Comparison of ENCODE assay signal across 14 cellular contexts in the genomic region with DNA sequence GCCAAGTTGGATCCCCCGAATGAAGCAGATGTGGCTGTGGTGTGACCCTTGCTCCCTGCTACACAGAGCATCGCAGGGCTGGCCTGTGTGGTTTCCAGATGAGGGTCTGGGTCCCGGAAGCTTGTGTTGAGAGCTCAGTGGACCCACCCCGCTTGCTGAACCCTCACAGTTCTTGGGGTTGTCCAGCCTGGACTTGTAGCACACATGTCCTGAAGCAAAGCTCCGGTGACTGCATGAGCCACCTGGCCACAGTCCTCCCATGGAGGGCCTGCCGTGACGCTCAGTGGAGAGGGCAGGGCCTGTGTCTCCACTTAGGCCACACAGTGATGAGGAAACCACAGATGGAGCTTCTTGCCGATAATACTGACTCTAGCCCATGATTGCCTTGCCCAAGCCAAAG.
DNase-seq lines count a peak whose midpoint lies in the region; ATAC-seq, FAIRE-seq and TF ChIP-seq lines count a peak whose summit lies in the region.
"Had no signal": no experiment of that assay in that cellular context is flagged by ENCODE, and none has a peak within 500 bp of the region (broad histone marks: within the 10 kb centered on the region; RNA-seq: fewer than 3 reads in every experiment).

No MANE protein-coding gene starts in this region.

- H3K9me3 Mint-ChIP-seq in activated T-cell treated with anti-CD3 and anti-CD28 coated beads, Interleukin-2, amount 50 U/mL, for 24 hours: no peaks in the 10 kb centered on the region
- H3K9me3 Mint-ChIP-seq in activated T-helper 17 cell treated with anti-CD3 and anti-CD28 coated beads, Interleukin-2, amount 50 U/mL, for 72 hours: no peaks in the 10 kb centered on the region
- no peaks in the 10 kb centered on the region for H3K9me3 Mint-ChIP-seq in memory B cell

- H3K27ac Mint-ChIP-seq in activated T-cell treated with anti-CD3 and anti-CD28 coated beads, Interleukin-2, amount 50 U/mL, for 24 hours: peak overlapping the region; percentile 92
- H3K27ac Mint-ChIP-seq in activated T-helper 17 cell treated with anti-CD3 and anti-CD28 coated beads, Interleukin-2, amount 50 U/mL, for 72 hours: peak overlapping the region; percentile 73
- H3K27ac Mint-ChIP-seq in memory B cell: peak overlapping the region; percentile 80

- H3K36me3 ChIP-seq in suprapubic skin (peaks cover 54% of the 10 kb centered on the region), SJCRH30 (peaks cover 61% of the 10 kb centered on the region)

- H3K4me1 ChIP-seq in suprapubic skin (peaks cover 49% of the 10 kb centered on the region), SJCRH30 (no peaks in the 10 kb centered on the region)

- no peaks in the 10 kb centered on the region for H3K9me3 ChIP-seq in suprapubic skin
- H3K9me3 ChIP-seq in SJCRH30 (replicated peaks): no peaks in the 10 kb centered on the region

- no peak for DNase-seq in activated T-cell treated with anti-CD3 and anti-CD28 coated beads, Interleukin-2, amount 50 U/mL, for 24 hours
- no peak for DNase-seq in activated T-cell treated with anti-CD3 and anti-CD28 coated beads for 4 hours
- no peak for DNase-seq in memory B cell (ENCODE audit: low spot score in 2 of 2)
- DNase-seq in suprapubic skin (ENCODE audit: low spot score in 2 of 2): peak; percentile 56 to 67
- DNase-seq in NOMO-1 treated with dmso at 0.1 percent for 144 hours (lab: John Stamatoyannopoulos, UW; ENCODE audit: unreplicated experiment): no peak
- DNase-seq in SJCRH30: no peak
- DNase-seq in H54 (ENCODE audit: insufficient read length, low spot score): no peak
- DNase-seq: IMR-90; NCI-H2081; occipital lobe; stimulated activated CD4-positive, alpha-beta T cell treated with anti-CD3 and anti-CD28 coated beads, Interleukin-4, amount 100 ng/mL, for 1 hour had no signal

- H3K4me1 Mint-ChIP-seq in activated T-cell treated with anti-CD3 and anti-CD28 coated beads, Interleukin-2, amount 50 U/mL, for 24 hours (ENCODE audit: low read depth): peaks cover 85% of the 10 kb centered on the region
- peaks cover 44% of the 10 kb centered on the region for H3K4me1 Mint-ChIP-seq in activated T-helper 17 cell treated with anti-CD3 and anti-CD28 coated beads, Interleukin-2, amount 50 U/mL, for 72 hours
- peaks cover 25% of the 10 kb centered on the region for H3K4me1 Mint-ChIP-seq in memory B cell

- H3K27me3 ChIP-seq in suprapubic skin (no peaks in the 10 kb centered on the region), SJCRH30 (no peaks in the 10 kb centered on the region)

- no peaks in the 10 kb centered on the region for H3K27me3 Mint-ChIP-seq in activated T-cell treated with anti-CD3 and anti-CD28 coated beads, Interleukin-2, amount 50 U/mL, for 24 hours
- H3K27me3 Mint-ChIP-seq in activated T-helper 17 cell treated with anti-CD3 and anti-CD28 coated beads, Interleukin-2, amount 50 U/mL, for 72 hours: no peaks in the 10 kb centered on the region
- H3K27me3 Mint-ChIP-seq in memory B cell: no peaks in the 10 kb centered on the region

- whole genome bisulfite sequencing in suprapubic skin: 74% methylated on average over 4 of the region's 8 CpGs

- H3K36me3 Mint-ChIP-seq in activated T-cell treated with anti-CD3 and anti-CD28 coated beads, Interleukin-2, amount 50 U/mL, for 24 hours (ENCODE audit: low read depth): peaks cover 69% of the 10 kb centered on the region
- H3K36me3 Mint-ChIP-seq in activated T-helper 17 cell treated with anti-CD3 and anti-CD28 coated beads, Interleukin-2, amount 50 U/mL, for 72 hours (ENCODE audit: low read depth): peaks cover 7% of the 10 kb centered on the region
- H3K36me3 Mint-ChIP-seq in memory B cell: peaks cover 30% of the 10 kb centered on the region

- ATAC-seq in activated T-helper 17 cell treated with anti-CD3 and anti-CD28 coated beads, Interleukin-2, amount 50 U/mL, for 72 hours (replicated peaks): no peak
- no peak for ATAC-seq in memory B cell (ENCODE audit: low read depth)

- H3K27ac ChIP-seq in suprapubic skin (no peak overlapping the region), SJCRH30 (no peak overlapping the region)

- no peak overlapping the region for H3K4me3 Mint-ChIP-seq in activated T-cell treated with anti-CD3 and anti-CD28 coated beads, Interleukin-2, amount 50 U/mL, for 24 hours
- no peak overlapping the region for H3K4me3 Mint-ChIP-seq in activated T-helper 17 cell treated with anti-CD3 and anti-CD28 coated beads, Interleukin-2, amount 50 U/mL, for 72 hours
- H3K4me3 Mint-ChIP-seq in memory B cell: no peak overlapping the region

- TF ChIP-seq EP300 in suprapubic skin (IDR thresholded peaks at IDR 0.05): no peak

- no peak for TF ChIP-seq CTCF in suprapubic skin (IDR thresholded peaks at IDR 0.05)

- TF ChIP-seq POLR2A in suprapubic skin (IDR thresholded peaks at IDR 0.05): no peak
- TF ChIP-seq POLR2A in H54 (IDR thresholded peaks at IDR 0.05; ENCODE audit: low read depth, low read length): no peak

- no peak for FAIRE-seq in H54 (lab: Jason Lieb, UNC)
- FAIRE-seq: RCC 7860, TTC549 had no signal

- H3K4me3 ChIP-seq in suprapubic skin (no peak overlapping the region), SJCRH30 (no peak overlapping the region)

Comparison
In these comparisons a context has a peak if more than half of its experiments do, and no peak if none do; other contexts are left out.
1. DNase-seq: peak in suprapubic skin (2 of 2); none in activated T-cell treated with anti-CD3 and anti-CD28 coated beads, Interleukin-2, amount 50 U/mL, for 24 hours (single experiment), activated T-cell treated with anti-CD3 and anti-CD28 coated beads for 4 hours (single experiment), memory B cell (0 of 2), NOMO-1 treated with dmso at 0.1 percent for 144 hours (single experiment), SJCRH30 (0 of 2) and H54 (single experiment).
2. Peak in every context shown above with its lines, with median percentiles within 50 percentile points of each other: H3K27ac Mint-ChIP-seq.